Comparison of ENCODE assay signal across 9 cellular contexts in genomic region chr2:113218283-113219091, GRCh38. TPM values are rescaled to one million over a fixed set of nuclear protein-coding genes. Genes with fewer than 3 reads are reported as not detected.
DNase-seq lines count a peak whose midpoint lies in the region; ATAC-seq and TF ChIP-seq lines count a peak whose summit lies in the region.
"Had no signal": no experiment of that assay in that cellular context is flagged by ENCODE, and none has a peak within 500 bp of the region (broad histone marks: within the 10 kb centered on the region; RNA-seq: fewer than 3 reads in every experiment).

No MANE protein-coding gene starts in this region.

- H3K9me3 Mint-ChIP-seq in stimulated activated naive CD8-positive, alpha-beta T cell treated with anti-CD3 and anti-CD28 coated beads, Interleukin-15, amount 100 ng/mL, for 72 hours, result no peaks in the 10 kb centered on the region
- H3K9me3 Mint-ChIP-seq in progenitor cell of endocrine pancreas (ENCODE audit: low read depth), result no peaks in the 10 kb centered on the region

- H3K27me3 Mint-ChIP-seq in stimulated activated naive CD8-positive, alpha-beta T cell treated with anti-CD3 and anti-CD28 coated beads, Interleukin-15, amount 100 ng/mL, for 72 hours, result peaks cover 10% of the 10 kb centered on the region
- peaks cover 9% of the 10 kb centered on the region for H3K27me3 Mint-ChIP-seq in progenitor cell of endocrine pancreas

- intact Hi-C loops in Right ventricle myocardium inferior (cut with DNase I) (no loop called here), cardiac septum (cut with DNase I) (no loop called here), aorta (cut with DNase I) (no loop called here)

- H3K4me3 ChIP-seq in duodenal mucosa (ENCODE audit: low read depth in 1 of 2, low read length in 2 of 2) (no peak overlapping the region), muscle layer of duodenum (ENCODE audit: low read depth in 1 of 2, low read length in 2 of 2) (no peak overlapping the region), aorta (ENCODE audit: low read length in 2 of 2) (no peak overlapping the region)

- TF ChIP-seq CTCF in progenitor cell of endocrine pancreas (IDR thresholded peaks at IDR 0.05; ENCODE audit: unreplicated experiment), result no peak

- H3K36me3 ChIP-seq in duodenal mucosa (ENCODE audit: control insufficient read depth in 1 of 2, insufficient read depth in 2 of 2, low read length in 2 of 2) (no peaks in the 10 kb centered on the region), muscle layer of duodenum (ENCODE audit: control insufficient read depth in 1 of 2, insufficient read depth in 2 of 2, low read length in 2 of 2) (no peaks in the 10 kb centered on the region), aorta (ENCODE audit: control insufficient read depth in 1 of 2, insufficient read depth in 2 of 2, low read length in 1 of 2) (no peaks in the 10 kb centered on the region)

- H3K27me3 ChIP-seq in duodenal mucosa (ENCODE audit: control insufficient read depth in 1 of 2, insufficient read depth in 2 of 2, low read length in 2 of 2) (no peaks in the 10 kb centered on the region), muscle layer of duodenum (ENCODE audit: low read depth, low read length) (no peaks in the 10 kb centered on the region), aorta (ENCODE audit: control insufficient read depth in 1 of 2, insufficient read depth in 2 of 2, low read length in 1 of 2) (no peaks in the 10 kb centered on the region)

- H3K4me1 Mint-ChIP-seq in stimulated activated naive CD8-positive, alpha-beta T cell treated with anti-CD3 and anti-CD28 coated beads, Interleukin-15, amount 100 ng/mL, for 72 hours, result peaks cover 34% of the 10 kb centered on the region
- H3K4me1 Mint-ChIP-seq in progenitor cell of endocrine pancreas (ENCODE audit: low read depth), result peaks cover 11% of the 10 kb centered on the region

- 91 to 95% methylated on average over 8 of the region's 8 CpGs for WGBS in aorta, 2 donors

- H3K9me3 ChIP-seq in duodenal mucosa (ENCODE audit: control insufficient read depth in 1 of 2, low read length in 2 of 2) (no peaks in the 10 kb centered on the region), muscle layer of duodenum (ENCODE audit: control insufficient read depth in 1 of 2, low read length in 2 of 2) (no peaks in the 10 kb centered on the region), aorta (ENCODE audit: control insufficient read depth, low read length) (no peaks in the 10 kb centered on the region)

- H3K4me3 Mint-ChIP-seq in stimulated activated naive CD8-positive, alpha-beta T cell treated with anti-CD3 and anti-CD28 coated beads, Interleukin-15, amount 100 ng/mL, for 72 hours, result no peak overlapping the region
- no peak overlapping the region for H3K4me3 Mint-ChIP-seq in progenitor cell of endocrine pancreas (ENCODE audit: low read depth)

- H3K27ac Mint-ChIP-seq in stimulated activated naive CD8-positive, alpha-beta T cell treated with anti-CD3 and anti-CD28 coated beads, Interleukin-15, amount 100 ng/mL, for 72 hours, result no peak overlapping the region
- no peak overlapping the region for H3K27ac Mint-ChIP-seq in progenitor cell of endocrine pancreas

- H3K36me3 Mint-ChIP-seq in progenitor cell of endocrine pancreas (ENCODE audit: insufficient read depth), result no peaks in the 10 kb centered on the region

- peak; percentile 70 for ATAC-seq in Right ventricle myocardium inferior
- ATAC-seq in aorta (ENCODE audit: low FRiP score), result peak; percentile 42
- ATAC-seq in stimulated activated naive CD8-positive, alpha-beta T cell treated with anti-CD3 and anti-CD28 coated beads, Interleukin-15, amount 100 ng/mL, for 72 hours, result no peak

- H3K4me1 ChIP-seq in duodenal mucosa (ENCODE audit: control insufficient read depth in 1 of 2, insufficient read depth in 2 of 2, low read length in 2 of 2), result peaks cover 45 to 50% of the 10 kb centered on the region in 2 donors
- peaks cover 6 to 17% of the 10 kb centered on the region in 2 donors for H3K4me1 ChIP-seq in muscle layer of duodenum (ENCODE audit: control insufficient read depth in 1 of 2, insufficient read depth in 2 of 2, low read length in 2 of 2)
- no peaks in the 10 kb centered on the region for H3K4me1 ChIP-seq in aorta (ENCODE audit: control insufficient read depth in 1 of 2, insufficient read depth in 2 of 2, low read length in 2 of 2)

- H3K27ac ChIP-seq in duodenal mucosa (ENCODE audit: low read depth, low read length) (peak overlapping the region; percentile 76), muscle layer of duodenum (ENCODE audit: low read length) (peak overlapping the region; percentile 62), aorta (ENCODE audit: low read depth in 1 of 2, low read length in 2 of 2) (no peak overlapping the region)

- DNase-seq in Right ventricle myocardium inferior (ENCODE audit: missing footprints), result no peak
- no peak for DNase-seq in cardiac septum (ENCODE audit: low spot score)
- peak; percentile 75 to 88 for DNase-seq in aorta
- no peak for DNase-seq in stimulated activated naive CD8-positive, alpha-beta T cell treated with anti-CD3 and anti-CD28 coated beads, Interleukin-15, amount 100 ng/mL, for 72 hours
- no peak for DNase-seq in NCI-H82 (lab: John Stamatoyannopoulos, UW)
- no peak for DNase-seq in progenitor cell of endocrine pancreas (ENCODE audit: low spot score, unreplicated experiment)
- DNase-seq: NCI-H2171 treated with DMSO at 0.1 percent for 48 hours had no signal

- peak overlapping the region in 1 of 2 donors; percentile 45 for H3K9ac ChIP-seq in duodenal mucosa (ENCODE audit: low read depth in 1 of 2, low read length in 2 of 2)

RNA-seq across cellular contexts. Expression of gene PSD4, which starts 44.7 kb away (rescaled TPM):
- total RNA-seq in Right ventricle myocardium inferior (3.4 TPM), cardiac septum (2.3 TPM), aorta (10 to 100 TPM in 1 of 2 donors, 1 to 10 TPM in 1; 9.5 to 17.8 TPM), progenitor cell of endocrine pancreas (27.1 and 30.7 TPM in 2 replicates)
- 1 to 10 TPM in 1 of 2 donors, under 1 TPM in 1; 0.79 to 3.5 TPM for polyA plus RNA-seq in aorta

Comparison
In these comparisons a context has a peak if more than half of its experiments do, and no peak if none do; other contexts are left out.
1. DNase-seq: peak in aorta (2 of 2); none in Right ventricle myocardium inferior (single experiment), cardiac septum (single experiment), stimulated activated naive CD8-positive, alpha-beta T cell treated with anti-CD3 and anti-CD28 coated beads, Interleukin-15, amount 100 ng/mL, for 72 hours (0 of 2), NCI-H82 (single experiment) and progenitor cell of endocrine pancreas (single experiment).
2. H3K27ac ChIP-seq: peak in duodenal mucosa (single experiment) and muscle layer of duodenum (single experiment); none in aorta (0 of 2).